10 cellular contexts compared by ENCODE assay signal in the genomic region with DNA sequence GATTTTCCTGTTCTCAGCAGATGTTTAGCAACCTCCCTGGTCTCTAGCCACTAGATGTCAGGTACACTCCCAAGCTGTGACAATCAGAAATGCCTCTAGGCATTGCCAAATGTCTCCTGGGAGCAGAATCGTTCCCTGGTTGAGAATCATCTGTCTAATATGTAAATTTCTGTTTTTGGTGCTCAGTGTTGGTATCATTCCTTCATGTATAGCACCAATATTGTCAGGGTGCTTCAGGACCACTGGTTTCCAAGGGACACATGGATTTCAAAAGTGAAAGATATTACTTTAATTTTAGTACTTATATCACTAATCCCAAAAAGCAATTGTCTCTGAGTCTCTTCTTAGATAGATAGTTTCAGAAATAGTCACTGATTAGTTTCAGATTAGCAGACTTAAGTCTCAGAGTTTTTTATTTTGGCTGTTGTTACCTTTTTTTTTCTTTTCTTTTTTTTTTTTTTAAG.
A peak's percentile ranks its signal among the peaks of the same experiment; 100 is the strongest.
DNase-seq lines count a peak whose midpoint lies in the region; ATAC-seq and TF ChIP-seq lines count a peak whose summit lies in the region.
"Had no signal": no experiment of that assay in that cellular context is flagged by ENCODE, and none has a peak within 500 bp of the region (broad histone marks: within the 10 kb centered on the region; RNA-seq: fewer than 3 reads in every experiment).

No MANE protein-coding gene starts in this region.

- H3K27me3 ChIP-seq in GM06990 (replicated peaks; ENCODE audit: control insufficient read depth, insufficient read depth, low read length) (no peaks in the 10 kb centered on the region), neural progenitor cell (no peaks in the 10 kb centered on the region)

- no peak overlapping the region for H3K27ac ChIP-seq in neural progenitor cell

- no peaks in the 10 kb centered on the region for H4K20me1 ChIP-seq in neural progenitor cell (ENCODE audit: low read depth)

- ATAC-seq in GM19025 (IDR thresholded peaks at IDR 0.05; ENCODE audit: low read depth, unreplicated experiment) (peak; percentile 68), HG02759 (IDR thresholded peaks at IDR 0.05; ENCODE audit: unreplicated experiment) (peak; percentile 86), HG03565 (IDR thresholded peaks at IDR 0.05; ENCODE audit: unreplicated experiment) (peak; percentile 62)
- no peak for ATAC-seq in natural killer cell treated with Interleukin-12 subunit alpha and Interleukin-12 subunit beta and Interleukin-15 and Interleukin-18, amount 100 ng/mL, for 72 hours
- ATAC-seq: esophagus mucosa had no signal

- no peaks in the 10 kb centered on the region for H3K4me1 Mint-ChIP-seq in neural progenitor cell
- H3K4me1 Mint-ChIP-seq in natural killer cell treated with Interleukin-12 subunit alpha and Interleukin-12 subunit beta and Interleukin-15 and Interleukin-18, amount 100 ng/mL, for 72 hours (ENCODE audit: low read depth in 2 of 2): no peaks in the 10 kb centered on the region
- peaks cover 10% of the 10 kb centered on the region for H3K4me1 Mint-ChIP-seq in HFFc6 (ENCODE audit: low read depth)

- no peak overlapping the region for H3K4me2 ChIP-seq in neural progenitor cell

- no peak overlapping the region for H2AFZ ChIP-seq in neural progenitor cell (replicated peaks)

- no peaks in the 10 kb centered on the region for H3F3A ChIP-seq in neural progenitor cell (ENCODE audit: low read depth)

- H3K27ac Mint-ChIP-seq in neural progenitor cell: no peak overlapping the region
- no peak overlapping the region for H3K27ac Mint-ChIP-seq in natural killer cell treated with Interleukin-12 subunit alpha and Interleukin-12 subunit beta and Interleukin-15 and Interleukin-18, amount 100 ng/mL, for 72 hours
- no peak overlapping the region for H3K27ac Mint-ChIP-seq in HFFc6

- H3K9me3 ChIP-seq in neural progenitor cell (ENCODE audit: low read depth): no peaks in the 10 kb centered on the region

- DNase-seq in GM06990 (ENCODE audit: extremely low read depth, insufficient read length): peak; percentile 16
- no peak for DNase-seq in neural progenitor cell (ENCODE audit: low spot score)
- no peak for DNase-seq in natural killer cell treated with Interleukin-12 subunit alpha and Interleukin-12 subunit beta and Interleukin-15 and Interleukin-18, amount 100 ng/mL, for 72 hours (ENCODE audit: low spot score)
- no peak for DNase-seq in HFFc6
- DNase-seq in activated T-cell treated with anti-CD3 and anti-CD28 coated beads, Interleukin-2, amount 50 U/mL, for 1 hour: no peak
- DNase-seq: T-helper 1 cell had no signal

- H3K9me3 Mint-ChIP-seq in neural progenitor cell (peaks cover 25% of the 10 kb centered on the region), HFFc6 (peaks cover 25% of the 10 kb centered on the region)
- peaks cover 12% of the 10 kb centered on the region for H3K9me3 Mint-ChIP-seq in natural killer cell treated with Interleukin-12 subunit alpha and Interleukin-12 subunit beta and Interleukin-15 and Interleukin-18, amount 100 ng/mL, for 72 hours

- H3K36me3 Mint-ChIP-seq in neural progenitor cell (peaks cover 6% of the 10 kb centered on the region), HFFc6 (ENCODE audit: low read depth) (peaks cover 23% of the 10 kb centered on the region)
- H3K36me3 Mint-ChIP-seq in natural killer cell treated with Interleukin-12 subunit alpha and Interleukin-12 subunit beta and Interleukin-15 and Interleukin-18, amount 100 ng/mL, for 72 hours: peaks cover 20% of the 10 kb centered on the region

- no peaks in the 10 kb centered on the region for H3K4me1 ChIP-seq in neural progenitor cell

- no peaks in the 10 kb centered on the region for H3K79me2 ChIP-seq in neural progenitor cell (ENCODE audit: low read depth)

- H3K9ac ChIP-seq in neural progenitor cell: no peak overlapping the region

- TF ChIP-seq CTCF in GM06990 (IDR thresholded peaks at IDR 0.05; ENCODE audit: insufficient read depth, low read length, poor library complexity, severe bottlenecking) (no peak), neural progenitor cell (IDR thresholded peaks at IDR 0.05) (no peak), HFFc6 (IDR thresholded peaks at IDR 0.05) (no peak)

- H3K27me3 Mint-ChIP-seq in neural progenitor cell (ENCODE audit: insufficient read depth, low read depth): no peaks in the 10 kb centered on the region
- no peaks in the 10 kb centered on the region for H3K27me3 Mint-ChIP-seq in natural killer cell treated with Interleukin-12 subunit alpha and Interleukin-12 subunit beta and Interleukin-15 and Interleukin-18, amount 100 ng/mL, for 72 hours
- no peaks in the 10 kb centered on the region for H3K27me3 Mint-ChIP-seq in HFFc6 (ENCODE audit: insufficient read depth)

- H3K4me3 ChIP-seq in GM06990 (replicated peaks; ENCODE audit: low read depth, low read length): no peak overlapping the region
- H3K4me3 ChIP-seq in neural progenitor cell: no peak overlapping the region

- H3K36me3 ChIP-seq in GM06990 (ENCODE audit: control insufficient read depth, insufficient read depth, low read length): no peaks in the 10 kb centered on the region
- no peaks in the 10 kb centered on the region for H3K36me3 ChIP-seq in neural progenitor cell

- H3K4me3 Mint-ChIP-seq in neural progenitor cell (no peak overlapping the region), HFFc6 (no peak overlapping the region)
- H3K4me3 Mint-ChIP-seq in natural killer cell treated with Interleukin-12 subunit alpha and Interleukin-12 subunit beta and Interleukin-15 and Interleukin-18, amount 100 ng/mL, for 72 hours: no peak overlapping the region

Comparison
In these comparisons a context has a peak if more than half of its experiments do, and no peak if none do; other contexts are left out.
1. ATAC-seq: peak in GM19025 (single experiment), HG02759 (single experiment) and HG03565 (single experiment); none in natural killer cell treated with Interleukin-12 subunit alpha and Interleukin-12 subunit beta and Interleukin-15 and Interleukin-18, amount 100 ng/mL, for 72 hours (0 of 2).